1 cellular context compared by ENCODE assay signal in the genomic region with DNA sequence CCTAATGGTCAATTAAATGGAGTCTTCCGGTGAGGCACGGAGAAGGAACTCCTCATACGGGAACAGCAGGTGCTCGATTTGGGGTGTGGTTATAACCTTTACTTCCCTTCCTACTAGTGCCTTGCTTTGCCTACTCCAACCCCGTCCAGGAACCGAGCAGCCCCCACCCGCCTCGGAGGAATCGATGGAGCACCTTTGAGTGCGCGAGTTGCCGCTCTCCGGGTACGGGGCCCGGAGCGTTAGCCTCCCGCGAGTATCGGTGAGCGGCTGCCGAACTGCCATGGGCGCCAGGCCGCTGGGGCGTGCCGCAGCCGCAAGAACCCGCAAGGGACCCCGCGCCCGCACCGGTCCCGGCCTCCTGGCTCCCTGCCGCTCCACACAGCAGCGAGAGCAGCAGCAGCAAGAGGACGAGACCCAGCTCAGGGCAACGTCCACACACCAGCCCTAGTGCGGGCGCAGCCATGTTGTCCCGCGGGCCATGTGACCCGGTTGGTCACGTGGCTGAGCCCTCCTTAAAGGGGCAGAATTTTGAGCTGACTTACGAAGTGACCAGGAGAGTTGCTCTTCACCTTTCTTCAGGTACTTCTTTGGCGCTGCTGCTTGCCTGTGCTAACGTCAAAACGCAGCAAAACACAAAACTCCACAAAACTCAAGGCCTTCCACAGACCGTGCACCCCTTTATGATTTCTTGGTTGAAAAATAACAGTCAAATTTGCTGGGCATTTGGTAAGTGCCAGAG.
TF ChIP-seq lines count a peak whose summit lies in the region.

Gene SUMF1 (minus strand): TSS at position 487 of the 739 bp plus-strand sequence. CDS start 24 bp downstream, at position 463.

TF ChIP-seq in A549, 52 proteins besides CTCF, POLR2A, EP300 and RAD21 (continued from another document):
- no peak for TF ChIP-seq ELK1 (IDR thresholded peaks at IDR 0.05; ENCODE audit: low read depth, low read length)
- TF ChIP-seq ZFP36 (IDR thresholded peaks at IDR 0.05; ENCODE audit: borderline replicate concordance, partially characterized antibody): no peak
- no peak for TF ChIP-seq MAZ (IDR thresholded peaks at IDR 0.05; ENCODE audit: borderline replicate concordance, low read depth, low read length)
- TF ChIP-seq CBX2 (IDR thresholded peaks at IDR 0.05; ENCODE audit: borderline replicate concordance, low read depth): no peak
- TF ChIP-seq HOXB5 (CRISPR knock-in tag; IDR thresholded peaks at IDR 0.05): 0 out of 2 replicates have a peak, but pooled peaks have one; percentile 14
- no peak for TF ChIP-seq GATA3 (IDR thresholded peaks at IDR 0.05; ENCODE audit: borderline replicate concordance)
- peak; percentile 21; the same call in 1 of the 2 replicates for TF ChIP-seq MYC (IDR thresholded peaks at IDR 0.05; ENCODE audit: borderline replicate concordance, low read length)
- TF ChIP-seq ESRRA (IDR thresholded peaks at IDR 0.05; ENCODE audit: borderline replicate concordance, low read length): no peak
- TF ChIP-seq, protein P1, sequence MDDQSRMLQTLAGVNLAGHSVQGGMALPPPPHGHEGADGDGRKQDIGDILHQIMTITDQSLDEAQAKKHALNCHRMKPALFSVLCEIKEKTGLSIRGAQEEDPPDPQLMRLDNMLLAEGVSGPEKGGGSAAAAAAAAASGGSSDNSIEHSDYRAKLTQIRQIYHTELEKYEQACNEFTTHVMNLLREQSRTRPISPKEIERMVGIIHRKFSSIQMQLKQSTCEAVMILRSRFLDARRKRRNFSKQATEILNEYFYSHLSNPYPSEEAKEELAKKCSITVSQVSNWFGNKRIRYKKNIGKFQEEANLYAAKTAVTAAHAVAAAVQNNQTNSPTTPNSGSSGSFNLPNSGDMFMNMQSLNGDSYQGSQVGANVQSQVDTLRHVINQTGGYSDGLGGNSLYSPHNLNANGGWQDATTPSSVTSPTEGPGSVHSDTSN (IDR thresholded peaks at IDR 0.05): no peak; the same call in 1 of the 2 replicates
- TF ChIP-seq FOSL2 (IDR thresholded peaks at IDR 0.05): no peak
- peak; percentile 25 for TF ChIP-seq FOSL2 (CRISPR knock-in tag; IDR thresholded peaks at IDR 0.05)
- no peak for TF ChIP-seq FOSB (CRISPR knock-in tag; IDR thresholded peaks at IDR 0.05)
- TF ChIP-seq JUNB (IDR thresholded peaks at IDR 0.05): no peak
- TF ChIP-seq HEYL (CRISPR knock-in tag; IDR thresholded peaks at IDR 0.05): no peak
- no peak for TF ChIP-seq KDM1A (IDR thresholded peaks at IDR 0.05; ENCODE audit: low read depth)
- TF ChIP-seq KDM5A (IDR thresholded peaks at IDR 0.05): peak; percentile 100
- no peak for TF ChIP-seq HMGXB4 (CRISPR knock-in tag; IDR thresholded peaks at IDR 0.05; ENCODE audit: borderline replicate concordance)
- no peak for TF ChIP-seq RFX5 (IDR thresholded peaks at IDR 0.05)
- peak; percentile 99 for TF ChIP-seq HDAC2 (IDR thresholded peaks at IDR 0.05)
- no peak for TF ChIP-seq RNF2 (IDR thresholded peaks at IDR 0.05; ENCODE audit: borderline replicate concordance, low read depth)
- no peak for TF ChIP-seq MAFK (IDR thresholded peaks at IDR 0.05; ENCODE audit: partially characterized antibody)
- TF ChIP-seq TFCP2L1 (CRISPR knock-in tag; IDR thresholded peaks at IDR 0.05): no peak
- TF ChIP-seq, protein P2, sequence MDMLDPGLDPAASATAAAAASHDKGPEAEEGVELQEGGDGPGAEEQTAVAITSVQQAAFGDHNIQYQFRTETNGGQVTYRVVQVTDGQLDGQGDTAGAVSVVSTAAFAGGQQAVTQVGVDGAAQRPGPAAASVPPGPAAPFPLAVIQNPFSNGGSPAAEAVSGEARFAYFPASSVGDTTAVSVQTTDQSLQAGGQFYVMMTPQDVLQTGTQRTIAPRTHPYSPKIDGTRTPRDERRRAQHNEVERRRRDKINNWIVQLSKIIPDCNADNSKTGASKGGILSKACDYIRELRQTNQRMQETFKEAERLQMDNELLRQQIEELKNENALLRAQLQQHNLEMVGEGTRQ (IDR thresholded peaks at IDR 0.05): peak; percentile 99
- no peak for TF ChIP-seq POLR2AphosphoS2 (conservative IDR thresholded peaks at IDR 0.05; ENCODE audit: low read length)
- no peak for TF ChIP-seq ATOH8 (CRISPR knock-in tag; IDR thresholded peaks at IDR 0.05; ENCODE audit: low read depth)
- TF ChIP-seq CHD2 (IDR thresholded peaks at IDR 0.05; ENCODE audit: low read length, partially characterized antibody): no peak
- TF ChIP-seq EHF (CRISPR knock-in tag; IDR thresholded peaks at IDR 0.05): no peak
- no peak for TF ChIP-seq SMC3 (IDR thresholded peaks at IDR 0.05)
- TF ChIP-seq E2F6 (IDR thresholded peaks at IDR 0.05; ENCODE audit: borderline replicate concordance, low read depth): 0 out of 2 replicates have a peak, but pooled peaks have one; percentile 51
- no peak for TF ChIP-seq REST (IDR thresholded peaks at IDR 0.05)
- TF ChIP-seq MAX (IDR thresholded peaks at IDR 0.05): peak; percentile 96
TF ChIP-seq in A549: peak in this region for 12.
